In genomic region chr12:13973981-13974380, GRCh38 we compare ENCODE assay signal across 20 cellular contexts. TPM values are rescaled to one million over a fixed set of nuclear protein-coding genes. Genes with fewer than 3 reads are reported as not detected.
DNase-seq lines count a peak whose midpoint lies in the region; ATAC-seq and TF ChIP-seq lines count a peak whose summit lies in the region.
"Had no signal": no experiment of that assay in that cellular context is flagged by ENCODE, and none has a peak within 500 bp of the region (broad histone marks: within the 10 kb centered on the region; RNA-seq: fewer than 3 reads in every experiment).

No MANE protein-coding gene starts in this region.

- POLR2A ChIA-PET in activated CD8-positive, alpha-beta T cell treated with anti-CD3 and anti-CD28 coated beads for 36 hours (lab: Charles Lee), result interaction anchor here (0.6 to 0.9 kb wide), 2 partner anchors 12 to 102 kb away, joined by 3 read pairs; no protein-coding TSS in a partner anchor

- CTCF ChIA-PET in activated CD8-positive, alpha-beta T cell treated with anti-CD3 and anti-CD28 coated beads for 36 hours (lab: Charles Lee), result no interaction called here

- H3K36me3 Mint-ChIP-seq in activated CD8-positive, alpha-beta T cell treated with anti-CD3 and anti-CD28 coated beads for 36 hours (ENCODE audit: low read depth), result no peaks in the 10 kb centered on the region
- H3K36me3 Mint-ChIP-seq: CD4-positive, CD25-positive, alpha-beta regulatory T cell; T-cell had no signal

- ATAC-seq in body of pancreas (no peak), heart left ventricle (no peak), Right ventricle myocardium superior (ENCODE audit: poor library complexity) (no peak)
- ATAC-seq in activated CD8-positive, alpha-beta T cell treated with anti-CD3 and anti-CD28 coated beads for 36 hours, result no peak
- ATAC-seq: HCT116, SK-N-SH treated with all-trans-retinoic acid at 6 μM for 48 hours, T-cell had no signal

- H3K4me3 Mint-ChIP-seq in activated CD8-positive, alpha-beta T cell treated with anti-CD3 and anti-CD28 coated beads for 36 hours, result no peak overlapping the region
- H3K4me3 Mint-ChIP-seq: CD4-positive, CD25-positive, alpha-beta regulatory T cell; T-cell had no signal

- H3K27ac ChIP-seq in body of pancreas, result no peak overlapping the region
- H3K27ac ChIP-seq in heart left ventricle, result no peak overlapping the region
- H3K27ac ChIP-seq: RWPE1 had no signal

- no peaks in the 10 kb centered on the region for H3K9me3 Mint-ChIP-seq in activated CD8-positive, alpha-beta T cell treated with anti-CD3 and anti-CD28 coated beads for 36 hours
- H3K9me3 Mint-ChIP-seq: T-cell had no signal

- H3K4me1 ChIP-seq in body of pancreas (no peaks in the 10 kb centered on the region), heart left ventricle (no peaks in the 10 kb centered on the region)

- peaks cover 24% of the 10 kb centered on the region for H3K27me3 Mint-ChIP-seq in activated CD8-positive, alpha-beta T cell treated with anti-CD3 and anti-CD28 coated beads for 36 hours

- H3K9me3 ChIP-seq in body of pancreas (no peaks in the 10 kb centered on the region), heart left ventricle (no peaks in the 10 kb centered on the region)

- peaks cover 0 to 6% of the 10 kb centered on the region in 2 donors for H3K27me3 ChIP-seq in body of pancreas
- H3K27me3 ChIP-seq in heart left ventricle, result peaks cover 0 to 43% (median 8%) of the 10 kb centered on the region in 9 donors

- DNase-seq in DMS79 treated with DMSO at 0.1 percent for 48 hours (lab: John Stamatoyannopoulos, UW), result peak; percentile 86
- peak; percentile 16 for DNase-seq in NCI-H1105 (lab: John Stamatoyannopoulos, UW)
- DNase-seq in body of pancreas, result peak; percentile 12 to 58 (median 24)
- peak; percentile 45 for DNase-seq in medulla oblongata (ENCODE audit: extremely low spot score)
- DNase-seq in HT-29 (ENCODE audit: low spot score), result no peak
- no peak for DNase-seq in heart left ventricle
- no peak for DNase-seq in activated CD8-positive, alpha-beta T cell treated with anti-CD3 and anti-CD28 coated beads for 36 hours
- DNase-seq in Right ventricle myocardium superior, result no peak
- DNase-seq: CD4-positive, CD25-positive, alpha-beta regulatory T cell; IMR-90; NCI-H1417 treated with DMSO at 0.1 percent for 48 hours; NCI-H2029; NCI-H2171; NCI-H69; SIG-M5; T-cell had no signal

- H3K4me3 ChIP-seq in body of pancreas, result no peak overlapping the region
- H3K4me3 ChIP-seq in heart left ventricle, result no peak overlapping the region

- no peak overlapping the region for H3K27ac Mint-ChIP-seq in activated CD8-positive, alpha-beta T cell treated with anti-CD3 and anti-CD28 coated beads for 36 hours
- H3K27ac Mint-ChIP-seq: CD4-positive, CD25-positive, alpha-beta regulatory T cell; T-cell had no signal

- TF ChIP-seq CTCF in body of pancreas (IDR thresholded peaks at IDR 0.05) (no peak), heart left ventricle (IDR thresholded peaks at IDR 0.05) (no peak)
- TF ChIP-seq CTCF in activated CD8-positive, alpha-beta T cell treated with anti-CD3 and anti-CD28 coated beads for 36 hours (IDR thresholded peaks at IDR 0.05), result no peak

- no peaks in the 10 kb centered on the region for H3K36me3 ChIP-seq in body of pancreas (replicated peaks in 1 of 2; ENCODE audit: insufficient read depth in 1 of 2, low read depth in 2 of 2)
- H3K36me3 ChIP-seq in heart left ventricle, result no peaks in the 10 kb centered on the region

- intact Hi-C loops in body of pancreas (cut with DNase I) (no loop called here), heart left ventricle (cut with DNase I) (no loop called here), Right ventricle myocardium superior (cut with DNase I) (no loop called here)
- intact Hi-C loops in activated CD8-positive, alpha-beta T cell treated with anti-CD3 and anti-CD28 coated beads for 36 hours (cut with micrococcal nuclease), result no loop called here

- no peaks in the 10 kb centered on the region for H3K4me1 Mint-ChIP-seq in activated CD8-positive, alpha-beta T cell treated with anti-CD3 and anti-CD28 coated beads for 36 hours (ENCODE audit: low read depth)
- H3K4me1 Mint-ChIP-seq: CD4-positive, CD25-positive, alpha-beta regulatory T cell; T-cell had no signal

- TF ChIP-seq POLR2A in body of pancreas (IDR thresholded peaks at IDR 0.05) (no peak), heart left ventricle (IDR thresholded peaks at IDR 0.05) (no peak)

RNA-seq across cellular contexts. Expression of gene GRIN2B, which starts 7.4 kb away (rescaled TPM):
- total RNA-seq in body of pancreas, result under 1 TPM; under 0.01 TPM
- 0.08 and 0.29 TPM in 2 replicates for total RNA-seq in HT-29 (2014; rRNA removed; shearing (Covaris generic))
- total RNA-seq in heart left ventricle, result under 1 TPM in 4 of 9 donors, not detected in 5; under 0.01 to 0.54 (median 0.07) TPM
- polyA plus RNA-seq in heart left ventricle, result under 1 TPM; under 0.01 to 0.01 TPM
- total RNA-seq in activated CD8-positive, alpha-beta T cell treated with anti-CD3 and anti-CD28 coated beads for 36 hours, result not detected
- 0.03 TPM for total RNA-seq in Right ventricle myocardium superior
- total RNA-seq: CD4-positive, CD25-positive, alpha-beta regulatory T cell; IMR-90; T-cell had no signal
- polyA plus RNA-seq: BJ; CD4-positive, CD25-positive, alpha-beta regulatory T cell had no signal

Comparison
In these comparisons a context has a peak if more than half of its experiments do, and no peak if none do; other contexts are left out.
1. DNase-seq: peak in DMS79 treated with DMSO at 0.1 percent for 48 hours (single experiment), NCI-H1105 (single experiment), body of pancreas (4 of 4) and medulla oblongata (single experiment); none in HT-29 (single experiment), heart left ventricle (0 of 5), activated CD8-positive, alpha-beta T cell treated with anti-CD3 and anti-CD28 coated beads for 36 hours (single experiment) and Right ventricle myocardium superior (single experiment).